ENCODE assay signal across 1 cellular context in genomic region chr10:130511801-130512200, GRCh38.
TF ChIP-seq lines count a peak whose summit lies in the region.

No MANE protein-coding gene starts in this region.

TF ChIP-seq in H1, 55 proteins besides CTCF, POLR2A, EP300 and RAD21:
- TF ChIP-seq EGR1 (IDR thresholded peaks at IDR 0.05; ENCODE audit: borderline replicate concordance, low read depth, low read length) (no peak), SUZ12 (IDR thresholded peaks at IDR 0.05; ENCODE audit: low read length) (no peak)
